8 cellular contexts compared by ENCODE assay signal in the genomic region with DNA sequence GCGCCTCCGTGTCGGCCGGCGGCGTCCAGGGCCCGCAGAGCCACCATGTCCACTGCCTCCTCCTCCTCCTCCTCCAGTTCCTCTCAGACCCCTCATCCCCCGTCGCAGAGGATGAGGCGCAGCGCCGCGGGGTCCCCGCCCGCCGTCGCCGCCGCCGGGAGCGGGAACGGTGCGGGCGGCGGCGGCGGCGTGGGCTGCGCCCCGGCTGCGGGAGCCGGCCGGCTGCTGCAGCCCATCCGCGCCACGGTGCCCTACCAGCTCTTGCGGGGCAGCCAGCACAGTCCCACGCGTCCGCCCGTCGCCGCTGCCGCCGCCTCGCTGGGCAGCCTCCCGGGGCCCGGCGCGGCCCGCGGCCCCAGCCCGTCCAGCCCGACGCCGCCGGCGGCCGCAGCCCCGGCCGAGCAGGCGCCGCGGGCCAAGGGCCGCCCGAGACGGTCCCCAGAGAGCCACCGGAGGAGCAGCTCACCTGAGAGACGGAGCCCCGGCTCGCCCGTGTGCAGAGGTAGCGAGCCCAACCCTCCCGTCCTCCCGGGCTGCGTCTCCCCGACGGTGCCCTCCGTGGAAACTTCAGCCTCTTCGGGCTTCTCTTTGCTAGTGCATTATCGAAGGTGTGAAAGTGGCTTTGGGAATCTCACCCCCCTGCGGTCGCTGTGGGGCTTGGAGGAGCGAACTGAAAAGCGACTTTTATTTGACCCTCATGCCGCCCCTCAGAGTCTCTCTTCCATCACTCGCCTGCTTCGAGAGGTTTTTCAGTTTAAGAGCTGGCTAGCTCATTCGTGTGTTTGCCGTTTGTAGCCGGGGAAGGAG. TPM values are rescaled to one million over a fixed set of nuclear protein-coding genes. Genes with fewer than 3 reads are reported as not detected.
DNase-seq lines count a peak whose midpoint lies in the region; ATAC-seq, FAIRE-seq and TF ChIP-seq lines count a peak whose summit lies in the region.

No MANE protein-coding gene starts in this region.

- no peaks in the 10 kb centered on the region for H3K9me2 ChIP-seq in SK-N-SH

- intact Hi-C loops in IMR-90 (cut with micrococcal nuclease) = loop anchor here (2.0 to 10.0 kb wide), 6 partner anchors 111 to 545 kb away; a partner anchor contains a TSS

- H2BK5ac ChIP-seq in IMR-90 (ENCODE audit: low read depth, low read length, poor library complexity, severe bottlenecking) = peak overlapping the region; percentile 75

- POLR2A ChIA-PET in A549 (lab: Yijun Ruan, JAX) = no interaction called here
- POLR2A ChIA-PET in IMR-90 (lab: Charles Lee; ENCODE audit: unreplicated experiment) = no interaction called here
- POLR2A ChIA-PET in SK-N-SH (lab: Yijun Ruan, JAX) = interaction anchor here (0.9 to 4.4 kb wide), 12 partner anchors 86 to 401 kb away, joined by 3 to 25 read pairs (median 4); a partner anchor contains a TSS

- H3K23ac ChIP-seq in IMR-90 (ENCODE audit: low read depth, low read length) = peak overlapping the region; percentile 75

- H3K9ac ChIP-seq in IMR-90 (ENCODE audit: low read depth, low read length) = peak overlapping the region; percentile 72
- H3K9ac ChIP-seq in SK-N-SH = peak overlapping the region; percentile 76

- peak overlapping the region; percentile 2; the same call in 1 of the 2 replicates for H2BK120ac ChIP-seq in IMR-90 (ENCODE audit: low read depth, low read length)

- H3K27ac ChIP-seq in A549 = peak overlapping the region; percentile 74 to 90
- peak overlapping the region; percentile 73 for H3K27ac ChIP-seq in IMR-90 (ENCODE audit: insufficient read depth, low read length)
- peak overlapping the region; percentile 77 to 99 for H3K27ac ChIP-seq in SK-N-SH (ENCODE audit: low read depth in 2 of 2, low read length in 1 of 2)
- peak overlapping the region; percentile 98 for H3K27ac ChIP-seq in angular gyrus (ENCODE audit: low read depth, low read length)

- no peak overlapping the region for H2BK15ac ChIP-seq in IMR-90 (ENCODE audit: low read depth, low read length)

- TF ChIP-seq POLR2A in A549 (IDR thresholded peaks at IDR 0.05; ENCODE audit: low read length) = 0 out of 2 replicates have a peak, but pooled peaks have one; percentile 28
- TF ChIP-seq POLR2A in GM15510 (IDR thresholded peaks at IDR 0.05; ENCODE audit: borderline replicate concordance, extremely low read depth, insufficient read length) = peak; percentile 61
- no peak for TF ChIP-seq POLR2A in IMR-90 (IDR thresholded peaks at IDR 0.05; ENCODE audit: low read depth, low read length)

- FAIRE-seq in A549 (lab: Jason Lieb, UNC) = no peak

- 0 out of 2 replicates have a peak overlapping the region, but pooled peaks have one; percentile 37 for H3K18ac ChIP-seq in IMR-90 (ENCODE audit: low read depth, low read length)

- no TSS peak for BruUV-seq in IMR-90 (replicated peaks; lab: Mats Ljungman, UMichigan)

- peaks cover 37% of the 10 kb centered on the region for H3K79me2 ChIP-seq in SK-N-SH (ENCODE audit: insufficient read depth)

- WGBS in A549 (ENCODE audit: missing lambda C conversion rate) = 4% methylated on average over 24 of the region's 91 CpGs
- WGBS in IMR-90 (ENCODE audit: extremely low coverage in 2 of 2, insufficient read length in 1 of 2), 2 experiments = 6% methylated on average over 23 of the region's 91 CpGs; no CpG with 5 or more reads in 1 of the 2 experiments
- 1% methylated on average over 32 of the region's 91 CpGs for WGBS in SK-N-SH (ENCODE audit: low lambda C conversion rate)

- no peak overlapping the region; the same call in 1 of the 2 replicates for H4K91ac ChIP-seq in IMR-90 (ENCODE audit: insufficient read depth, low read depth, low read length)

- in situ Hi-C loops in IMR-90 (cut with MboI; ENCODE audit: low sequenced_read_pairs) = loop anchor here (10.0 to 25.0 kb wide), 2 partner anchors 285 to 532 kb away; no protein-coding TSS in a partner anchor

- TF ChIP-seq EP300 in A549 (IDR thresholded peaks at IDR 0.05) (no peak), SK-N-SH (IDR thresholded peaks at IDR 0.05; ENCODE audit: borderline replicate concordance in 1 of 2, low read depth in 1 of 2, low read length in 1 of 2) (no peak)

- ATAC-seq in A549 (peak; percentile 50 to 52), IMR-90 (ENCODE audit: low read depth) (peak; percentile 3), HG02870 (IDR thresholded peaks at IDR 0.05; ENCODE audit: unreplicated experiment) (no peak)

- H3K27me3 ChIP-seq in IMR-90 (ENCODE audit: control insufficient read depth, insufficient read depth, low read length) (no peaks in the 10 kb centered on the region), SK-N-SH (ENCODE audit: insufficient read depth) (no peaks in the 10 kb centered on the region)

- peaks cover 14 to 27% of the 10 kb centered on the region in 2 experiments for H3K79me1 ChIP-seq in IMR-90 (ENCODE audit: low read depth in 1 of 2, low read length in 2 of 2)

- no peak overlapping the region for H2BK20ac ChIP-seq in IMR-90 (ENCODE audit: low read depth, low read length)

- dilution Hi-C loops in IMR-90 (cut with HindIII; ENCODE audit: low sequenced_read_pairs, unreplicated experiment) = no loop called here

- no peak overlapping the region; a peak in 1 of 4 replicates for H4K8ac ChIP-seq in IMR-90 (ENCODE audit: low read depth in 2 of 2, low read length in 2 of 2)

- TF ChIP-seq RAD21 in A549 (conservative IDR thresholded peaks at IDR 0.05 in 1 of 2, IDR thresholded peaks at IDR 0.05 in 1 of 2) = no peak
- TF ChIP-seq RAD21 in IMR-90 (IDR thresholded peaks at IDR 0.05; ENCODE audit: low read length) = no peak
- no peak for TF ChIP-seq RAD21 in SK-N-SH (IDR thresholded peaks at IDR 0.05; ENCODE audit: low read length)

- CTCF ChIA-PET in A549 (lab: Yijun Ruan, JAX) (interaction anchor here (1.2 to 1.7 kb wide), 2 partner anchors 288 to 329 kb away, joined by 3 to 5 read pairs; a partner anchor contains a TSS), IMR-90 (lab: Yijun Ruan, JAX) (interaction anchor here (1.0 to 1.2 kb wide), 2 partner anchors 20 to 288 kb away, joined by 3 to 4 read pairs; no protein-coding TSS in a partner anchor), SK-N-SH (lab: Yijun Ruan, JAX) (interaction anchor here (0.7 to 2.7 kb wide), 9 partner anchors 11 to 328 kb away, joined by 3 to 15 read pairs (median 3); no protein-coding TSS in a partner anchor)

- H3K56ac ChIP-seq in IMR-90 (ENCODE audit: extremely low read depth, insufficient read depth, low read length) = peak overlapping the region; percentile 45; the same call in 1 of the 2 replicates

- H3K14ac ChIP-seq in IMR-90 (replicated peaks; ENCODE audit: low read depth, low read length) = peak overlapping the region; percentile 34; the same call in 1 of the 2 replicates

- H4K5ac ChIP-seq in IMR-90 (ENCODE audit: low read depth, low read length) = no peak overlapping the region

- H2AFZ ChIP-seq in IMR-90 (replicated peaks; ENCODE audit: low read length, poor library complexity) = peak overlapping the region; percentile 91
- peak overlapping the region; percentile 66 for H2AFZ ChIP-seq in SK-N-SH (ENCODE audit: low read depth)

- peak overlapping the region; percentile 8; the same call in 1 of the 2 replicates for H3K4ac ChIP-seq in IMR-90 (ENCODE audit: low read depth, low read length)

- H3K36me3 ChIP-seq in IMR-90 (ENCODE audit: control insufficient read depth, insufficient read depth, low read length) (no peaks in the 10 kb centered on the region), SK-N-SH (replicated peaks in 1 of 2; ENCODE audit: control insufficient read depth in 1 of 2, insufficient read depth in 2 of 2, low read length in 1 of 2) (peaks cover 0 to 3% of the 10 kb centered on the region in 2 experiments)

- DNase-seq in A549 (ENCODE audit: low read depth in 1 of 2, low spot score in 1 of 2) (peak; percentile 20 to 34), IMR-90 (peak; percentile 40), SK-N-SH (no peak), hepatic stellate cell (ENCODE audit: low spot score) (peak; percentile 27), retina (peak; percentile 84)

- H3K4me1 ChIP-seq in A549 = 0 out of 3 replicates have a peak, but pooled peaks cover 5% of the 10 kb centered on the region
- H3K4me1 ChIP-seq in IMR-90 (ENCODE audit: control insufficient read depth, insufficient read depth, low read length) = peaks cover 4% of the 10 kb centered on the region; the same call in 1 of the 2 replicates
- peaks cover 8 to 40% of the 10 kb centered on the region in 2 experiments; a peak in 3 of 4 replicates for H3K4me1 ChIP-seq in SK-N-SH (ENCODE audit: control insufficient read depth in 1 of 2, insufficient read depth in 2 of 2, low read depth in 1 of 2, low read length in 1 of 2)

- peak overlapping the region; percentile 85 for H2AK9ac ChIP-seq in IMR-90 (replicated peaks; ENCODE audit: low read depth, low read length, poor library complexity)

- H3F3A ChIP-seq in SK-N-SH (replicated peaks; ENCODE audit: insufficient read depth) = peaks cover 3% of the 10 kb centered on the region

- H4K20me1 ChIP-seq in IMR-90 (ENCODE audit: insufficient read depth, low read length) (peaks cover 18% of the 10 kb centered on the region; the same call in 1 of the 2 replicates), SK-N-SH (ENCODE audit: insufficient read depth) (no peaks in the 10 kb centered on the region)

- TF ChIP-seq CTCF in A549 (IDR thresholded peaks at IDR 0.05) = no peak
- no peak for TF ChIP-seq CTCF in IMR-90 (conservative IDR thresholded peaks at IDR 0.05; ENCODE audit: low read depth, low read length)
- TF ChIP-seq CTCF in SK-N-SH (IDR thresholded peaks at IDR 0.05) = no peak

- no peak overlapping the region for H2AK5ac ChIP-seq in IMR-90 (ENCODE audit: low read depth, low read length)

- 0 out of 2 replicates have a peak, but pooled peaks cover 3% of the 10 kb centered on the region for H3K9me1 ChIP-seq in IMR-90 (ENCODE audit: insufficient read depth, low read length)

- H3K9me3 ChIP-seq in A549 = no peaks in the 10 kb centered on the region
- no peaks in the 10 kb centered on the region for H3K9me3 ChIP-seq in IMR-90 (ENCODE audit: control insufficient read depth, insufficient read depth, low read length)
- no peaks in the 10 kb centered on the region for H3K9me3 ChIP-seq in SK-N-SH

- H3K4me3 ChIP-seq in A549 (peak overlapping the region; percentile 87), IMR-90 (ENCODE audit: insufficient read depth, low read depth, low read length) (peak overlapping the region; percentile 80), SK-N-SH (ENCODE audit: low read depth in 2 of 2, low read length in 1 of 2) (peak overlapping the region; percentile 87 to 100)

- H3K4me2 ChIP-seq in A549 (peak overlapping the region; percentile 82), IMR-90 (ENCODE audit: low read depth, low read length) (peak overlapping the region; percentile 97), SK-N-SH (peak overlapping the region; percentile 80)

RNA-seq across cellular contexts. Expression of a gene that starts 0.9 kb away (rescaled TPM):
- 2.6 and 2.8 TPM in 2 replicates for polyA plus RNA-seq in A549 (2011; rRNA removed)
- polyA plus RNA-seq in A549 (2012; cell fraction: cytosol; rRNA removed) = 0.83 and 1.1 TPM in 2 replicates
- 0.78 and 0.88 TPM in 2 replicates for polyA plus RNA-seq in A549 (2012; cell fraction: nucleus; rRNA removed)
- 0.97 to 2.3 TPM (median 1.2 TPM) in 3 replicates for polyA plus RNA-seq in A549 (2017; fragmentation: RNase III; extraction: RNeasy Plus Mini Kit Qiagen cat#74134 plus additional on column Dnase treatment)
- polyA minus RNA-seq in A549 (2011; rRNA and poly(A)+ RNA removed) = 3.8 and 4.9 TPM in 2 replicates
- 4.1 and 7.8 TPM in 2 replicates for total RNA-seq in IMR-90 (2012; rRNA removed)
- polyA plus RNA-seq in IMR-90 (2012; rRNA removed) = 6.2 and 8.9 TPM in 2 replicates
- 2.3 and 3.1 TPM in 2 replicates for polyA plus RNA-seq in IMR-90 (2012; cell fraction: cytosol; rRNA removed)
- polyA plus RNA-seq in IMR-90 (2012; cell fraction: nucleus; rRNA removed; ENCODE audit: low replicate concordance) = 6.2 and 20.3 TPM in 2 replicates
- polyA plus RNA-seq in SK-N-SH (2012; rRNA removed) = 5.5 and 7.5 TPM in 2 replicates
- polyA plus RNA-seq in SK-N-SH (2012; cell fraction: cytosol; rRNA removed) = 7.4 and 10.7 TPM in 2 replicates
- polyA plus RNA-seq in SK-N-SH (2012; cell fraction: nucleus; rRNA removed) = 8.0 and 10.1 TPM in 2 replicates
